Comparison of ENCODE assay signal across 9 cellular contexts in the genomic region with DNA sequence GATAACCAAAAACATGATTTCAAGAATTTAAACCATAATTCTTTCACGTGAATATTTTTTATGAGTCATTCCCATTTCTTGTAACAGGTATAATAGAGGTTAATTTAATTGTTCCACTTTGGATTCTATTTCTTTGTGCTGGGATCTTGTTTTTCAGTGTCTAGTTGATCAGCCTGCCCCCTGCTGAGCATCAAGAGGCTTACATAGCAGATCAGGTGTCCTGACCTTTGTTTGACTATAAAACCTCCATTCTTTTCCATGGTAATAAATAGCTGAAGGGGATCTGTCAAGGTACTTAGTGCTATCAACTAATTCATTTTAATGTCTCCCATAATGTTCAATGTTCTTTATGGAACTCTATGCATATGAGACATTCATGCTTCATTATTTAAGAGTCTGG. TPM values are rescaled to one million over a fixed set of nuclear protein-coding genes. Genes with fewer than 3 reads are reported as not detected.
DNase-seq lines count a peak whose midpoint lies in the region; ATAC-seq and TF ChIP-seq lines count a peak whose summit lies in the region.
"Had no signal": no experiment of that assay in that cellular context is flagged by ENCODE, and none has a peak within 500 bp of the region (broad histone marks: within the 10 kb centered on the region; RNA-seq: fewer than 3 reads in every experiment).

No MANE protein-coding gene starts in this region.

- POLR2A ChIA-PET in HEK293 (lab: Yijun Ruan, JAX) = no interaction called here

- H3K36me3 ChIP-seq in HEK293 (ENCODE audit: control insufficient read depth in 2 of 2, insufficient read depth in 1 of 2, low read length in 2 of 2) = no peaks in the 10 kb centered on the region

- no peaks in the 10 kb centered on the region for H3K36me3 Mint-ChIP-seq in CD14-positive monocyte

- no peaks in the 10 kb centered on the region for H3K9me3 ChIP-seq in HEK293 (ENCODE audit: control insufficient read depth, insufficient read depth, low read depth, low read length)

- intact Hi-C loops in CD14-positive monocyte (cut with micrococcal nuclease) = no loop called here

- DNase-seq in CD14-positive monocyte (ENCODE audit: low spot score) (no peak), RPMI7951 (ENCODE audit: low read depth) (peak; percentile 34), glomerular visceral epithelial cell (ENCODE audit: extremely low spot score) (peak; percentile 13), cortex of kidney (lab: John Stamatoyannopoulos, UW) (no peak)

- H3K4me3 Mint-ChIP-seq in CD14-positive monocyte = no peak overlapping the region
- H3K4me3 Mint-ChIP-seq: dendritic cell treated with granulocyte-macrophage colony-stimulating factor and Interleukin-4, amounts not matched to agents 40 ng/mL and 50 ng/mL, for 4 days had no signal

- H3K4me1 ChIP-seq in HEK293 (ENCODE audit: control insufficient read depth, insufficient read depth, low read length) = peaks cover 31% of the 10 kb centered on the region

- no peak overlapping the region for H3K27ac ChIP-seq in HEK293 (ENCODE audit: extremely low read depth, low read depth, low read length)

- no peak overlapping the region for H3K27ac Mint-ChIP-seq in CD14-positive monocyte
- H3K27ac Mint-ChIP-seq: dendritic cell treated with granulocyte-macrophage colony-stimulating factor and Interleukin-4, amounts not matched to agents 40 ng/mL and 50 ng/mL, for 4 days had no signal

- CTCF ChIA-PET in HEK293 (lab: Yijun Ruan, JAX) = interaction anchor here (0.6 to 1.3 kb wide), 6 partner anchors 11 to 193 kb away, joined by 3 to 9 read pairs (median 4); no protein-coding TSS in a partner anchor

- H3K4me1 Mint-ChIP-seq in CD14-positive monocyte = no peaks in the 10 kb centered on the region

- no peak overlapping the region for H3K4me3 ChIP-seq in HEK293 (ENCODE audit: low read depth, low read length)

- TF ChIP-seq CTCF in CD14-positive monocyte (IDR thresholded peaks at IDR 0.05) = peak; percentile 33
- no peak for TF ChIP-seq CTCF in HEK293 (tag by site-specific recombination; IDR thresholded peaks at IDR 0.05)

- H3K27me3 Mint-ChIP-seq in CD14-positive monocyte (ENCODE audit: low read depth in 3 of 3) = peaks cover 0 to 4% (median 2%) of the 10 kb centered on the region in 3 donors
- H3K27me3 Mint-ChIP-seq: dendritic cell treated with granulocyte-macrophage colony-stimulating factor and Interleukin-4, amounts not matched to agents 40 ng/mL and 50 ng/mL, for 4 days had no signal

- H3K9me3 Mint-ChIP-seq in CD14-positive monocyte = no peaks in the 10 kb centered on the region
- H3K9me3 Mint-ChIP-seq: dendritic cell treated with granulocyte-macrophage colony-stimulating factor and Interleukin-4, amounts not matched to agents 40 ng/mL and 50 ng/mL, for 4 days had no signal

- ATAC-seq in GM21825 (IDR thresholded peaks at IDR 0.05; ENCODE audit: unreplicated experiment) (no peak), HG03039 (IDR thresholded peaks at IDR 0.05; ENCODE audit: unreplicated experiment) (no peak), HG03571 (IDR thresholded peaks at IDR 0.05; ENCODE audit: unreplicated experiment) (no peak)

TF ChIP-seq in HEK293, 187 proteins besides CTCF, POLR2A, EP300 and RAD21 (continues in another document):
- TF ChIP-seq, protein P1, sequence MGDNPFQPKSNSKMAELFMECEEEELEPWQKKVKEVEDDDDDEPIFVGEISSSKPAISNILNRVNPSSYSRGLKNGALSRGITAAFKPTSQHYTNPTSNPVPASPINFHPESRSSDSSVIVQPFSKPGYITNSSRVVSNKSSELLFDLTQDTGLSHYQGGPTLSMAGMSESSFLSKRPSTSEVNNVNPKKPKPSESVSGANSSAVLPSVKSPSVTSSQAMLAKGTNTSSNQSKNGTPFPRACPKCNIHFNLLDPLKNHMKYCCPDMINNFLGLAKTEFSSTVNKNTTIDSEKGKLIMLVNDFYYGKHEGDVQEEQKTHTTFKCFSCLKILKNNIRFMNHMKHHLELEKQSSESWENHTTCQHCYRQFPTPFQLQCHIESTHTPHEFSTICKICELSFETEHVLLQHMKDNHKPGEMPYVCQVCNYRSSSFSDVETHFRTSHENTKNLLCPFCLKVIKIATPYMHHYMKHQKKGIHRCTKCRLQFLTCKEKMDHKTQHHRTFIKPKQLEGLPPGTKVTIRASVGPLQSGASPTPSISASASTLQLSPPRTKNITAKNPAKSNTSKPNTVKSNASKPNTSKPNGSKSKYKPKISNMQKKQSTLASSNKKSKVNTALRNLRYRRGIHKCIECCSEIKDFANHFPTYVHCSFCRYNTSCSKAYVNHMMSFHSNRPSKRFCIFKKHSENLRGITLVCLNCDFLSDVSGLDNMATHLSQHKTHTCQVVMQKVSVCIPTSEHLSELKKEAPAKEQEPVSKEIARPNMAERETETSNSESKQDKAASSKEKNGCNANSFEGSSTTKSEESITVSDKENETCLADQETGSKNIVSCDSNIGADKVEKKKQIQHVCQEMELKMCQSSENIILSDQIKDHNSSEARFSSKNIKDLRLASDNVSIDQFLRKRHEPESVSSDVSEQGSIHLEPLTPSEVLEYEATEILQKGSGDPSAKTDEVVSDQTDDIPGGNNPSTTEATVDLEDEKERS (tag by site-specific recombination; IDR thresholded peaks at IDR 0.05) = no peak
- TF ChIP-seq ZBTB8A (tag by site-specific recombination; IDR thresholded peaks at IDR 0.05) (no peak), ZNF623 (tag by site-specific recombination; IDR thresholded peaks at IDR 0.05) (no peak), ZBTB1 (tag by site-specific recombination; IDR thresholded peaks at IDR 0.05) (no peak), ZNF768 (tag by site-specific recombination; IDR thresholded peaks at IDR 0.05) (no peak), PBX3 (CRISPR knock-in tag; IDR thresholded peaks at IDR 0.05) (no peak), ZNF266 (tag by site-specific recombination; IDR thresholded peaks at IDR 0.05; ENCODE audit: low read depth) (no peak), ZNF837 (tag by site-specific recombination; IDR thresholded peaks at IDR 0.05) (no peak), ZNF169 (tag by site-specific recombination; IDR thresholded peaks at IDR 0.05) (no peak), PRDM10 (tag by site-specific recombination; IDR thresholded peaks at IDR 0.05) (no peak), MEIS1 (CRISPR knock-in tag; IDR thresholded peaks at IDR 0.05; ENCODE audit: borderline replicate concordance) (no peak), ZNF660 (tag by site-specific recombination; IDR thresholded peaks at IDR 0.05) (no peak), ZNF747 (tag by site-specific recombination; IDR thresholded peaks at IDR 0.05) (no peak), ZNF366 (tag by site-specific recombination; conservative IDR thresholded peaks at IDR 0.05) (no peak; the same call in 1 of the 2 replicates), OVOL3 (tag by site-specific recombination; IDR thresholded peaks at IDR 0.05) (0 out of 2 replicates have a peak, but pooled peaks have one; percentile 22), ZNF449 (tag by site-specific recombination; IDR thresholded peaks at IDR 0.05) (no peak)

RNA-seq across cellular contexts. Expression of gene COL17A1, which starts 4.9 kb away (rescaled TPM):
- not detected for polyA plus RNA-seq in CD14-positive monocyte
- total RNA-seq in RPMI7951 (2014; rRNA removed; shearing (Covaris generic)) = 2.0 and 2.6 TPM in 2 replicates

RNA-seq across cellular contexts. Expression of gene SFR1, which starts 41.2 kb away (rescaled TPM):
- polyA plus RNA-seq in CD14-positive monocyte = 10 to 100 TPM; 16.9 to 18.1 TPM
- 12.0 and 13.3 TPM in 2 replicates for total RNA-seq in RPMI7951 (2014; rRNA removed; shearing (Covaris generic))

Comparison
In these comparisons a context has a peak if more than half of its experiments do, and no peak if none do; other contexts are left out.
1. DNase-seq: peak in RPMI7951 (single experiment) and glomerular visceral epithelial cell (single experiment); none in CD14-positive monocyte (single experiment) and cortex of kidney (single experiment).